ENCODE assay signal across 17 cellular contexts in the genomic region with DNA sequence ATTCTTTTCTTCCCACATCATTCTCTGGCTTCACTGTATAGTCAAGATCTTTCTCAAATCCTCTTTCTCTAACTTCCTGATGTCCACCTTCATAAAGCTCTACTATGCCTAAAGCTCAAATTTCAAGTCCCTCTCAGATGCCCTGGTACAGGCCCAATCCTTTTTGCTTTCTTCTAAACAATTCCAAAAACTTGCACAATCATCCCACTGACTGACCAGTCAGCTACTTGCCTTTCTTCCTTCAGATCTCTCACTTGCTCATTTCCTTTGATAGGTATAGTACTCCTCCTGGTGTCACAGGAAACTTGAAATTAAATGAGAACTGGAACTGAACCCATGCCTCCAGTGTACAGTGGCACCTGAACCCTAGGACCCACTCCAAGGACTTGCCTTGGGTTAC. TPM values are rescaled to one million over a fixed set of nuclear protein-coding genes. Genes with fewer than 3 reads are reported as not detected.
DNase-seq lines count a peak whose midpoint lies in the region; ATAC-seq lines count a peak whose summit lies in the region.
"Had no signal": no experiment of that assay in that cellular context is flagged by ENCODE, and none has a peak within 500 bp of the region (broad histone marks: within the 10 kb centered on the region; RNA-seq: fewer than 3 reads in every experiment).

No MANE protein-coding gene starts in this region.

- H3K4me1 ChIP-seq in adipocyte (ENCODE audit: control insufficient read depth, insufficient read depth, low read length), result peaks cover 3% of the 10 kb centered on the region

- ATAC-seq in activated naive CD4-positive, alpha-beta T cell treated with anti-CD3 and anti-CD28 coated beads, Interleukin-2, amount 50 U/mL, for 72 hours, result no peak
- ATAC-seq in GM18520 (IDR thresholded peaks at IDR 0.05; ENCODE audit: unreplicated experiment), result no peak
- no peak for ATAC-seq in Right ventricle myocardium inferior

- intact Hi-C loops in Right ventricle myocardium inferior (cut with DNase I), result no loop called here

- CTCF ChIA-PET in activated naive CD4-positive, alpha-beta T cell treated with anti-CD3 and anti-CD28 coated beads, Interleukin-2, amount 10 ng/mL, durations not matched to agents 7 days and 5 days (lab: Charles Lee), result interaction anchor here (1.8 to 9.8 kb wide), 2 partner anchors 17 to 19 kb away, joined by 6 to 103 read pairs; no protein-coding TSS in a partner anchor

- H3K4me3 Mint-ChIP-seq in activated naive CD4-positive, alpha-beta T cell treated with anti-CD3 and anti-CD28 coated beads, Interleukin-2, amount 10 ng/mL, durations not matched to agents 7 days and 5 days, result no peak overlapping the region
- H3K4me3 Mint-ChIP-seq: H9, IgD-negative memory B cell had no signal

- H3K27me3 Mint-ChIP-seq in activated naive CD4-positive, alpha-beta T cell treated with anti-CD3 and anti-CD28 coated beads, Interleukin-2, amount 10 ng/mL, durations not matched to agents 7 days and 5 days, result no peaks in the 10 kb centered on the region
- H3K27me3 Mint-ChIP-seq: IgD-negative memory B cell had no signal

- H3K36me3 Mint-ChIP-seq in activated naive CD4-positive, alpha-beta T cell treated with anti-CD3 and anti-CD28 coated beads, Interleukin-2, amount 10 ng/mL, durations not matched to agents 7 days and 5 days, result peaks cover 85% of the 10 kb centered on the region
- peaks cover 34 to 55% of the 10 kb centered on the region in 2 donors for H3K36me3 Mint-ChIP-seq in activated naive CD4-positive, alpha-beta T cell treated with anti-CD3 and anti-CD28 coated beads, Interleukin-2, amount 50 U/mL, for 72 hours

- peak overlapping the region; percentile 19 for H3K27ac Mint-ChIP-seq in activated naive CD4-positive, alpha-beta T cell treated with anti-CD3 and anti-CD28 coated beads, Interleukin-2, amount 10 ng/mL, durations not matched to agents 7 days and 5 days
- no peak overlapping the region for H3K27ac Mint-ChIP-seq in activated naive CD4-positive, alpha-beta T cell treated with anti-CD3 and anti-CD28 coated beads, Interleukin-2, amount 50 U/mL, for 72 hours
- H3K27ac Mint-ChIP-seq: H9, IgD-negative memory B cell had no signal

- H3K4me3 ChIP-seq in adipocyte (ENCODE audit: low read length), result no peak overlapping the region
- H3K4me3 ChIP-seq: BLaER1 treated with 17β-estradiol and CSF1 and Interleukin-3, amounts not matched to agents 10 nM and 100 nM; PC-9 had no signal

- no peaks in the 10 kb centered on the region for H3K9me3 Mint-ChIP-seq in activated naive CD4-positive, alpha-beta T cell treated with anti-CD3 and anti-CD28 coated beads, Interleukin-2, amount 10 ng/mL, durations not matched to agents 7 days and 5 days
- no peaks in the 10 kb centered on the region for H3K9me3 Mint-ChIP-seq in activated naive CD4-positive, alpha-beta T cell treated with anti-CD3 and anti-CD28 coated beads, Interleukin-2, amount 50 U/mL, for 72 hours
- H3K9me3 Mint-ChIP-seq: H9, IgD-negative memory B cell had no signal

- H3K9me3 ChIP-seq in KOPT-K1 (ENCODE audit: insufficient read depth, low read length, poor library complexity, severe bottlenecking) (no peaks in the 10 kb centered on the region), adipocyte (ENCODE audit: control insufficient read depth, low read length) (no peaks in the 10 kb centered on the region)
- H3K9me3 ChIP-seq: BLaER1 treated with 17β-estradiol and CSF1 and Interleukin-3, amounts not matched to agents 10 nM and 100 nM had no signal

- DNase-seq in activated naive CD4-positive, alpha-beta T cell treated with anti-CD3 and anti-CD28 coated beads, Interleukin-2, amount 10 ng/mL, durations not matched to agents 7 days and 5 days, result no peak
- no peak for DNase-seq in activated naive CD4-positive, alpha-beta T cell treated with anti-CD3 and anti-CD28 coated beads, Interleukin-2, amount 50 U/mL, for 72 hours (ENCODE audit: low spot score in 2 of 2)
- DNase-seq in adipocyte (ENCODE audit: low read depth) (peak; percentile 41), iris pigment epithelial cell (ENCODE audit: low read depth) (peak; percentile 61), H4 (ENCODE audit: low spot score) (no peak), Right ventricle myocardium inferior (ENCODE audit: missing footprints) (no peak)
- DNase-seq: DMS 273 treated with DMSO at 0.1 percent for 48 hours, H9, NCI-H1092 treated with DMSO at 0.1 percent for 48 hours, NCI-H1694, NCI-H446 treated with DMSO at 0.1 percent for 48 hours, NCI-H748 treated with DMSO at 0.1 percent for 48 hours, PC-9 had no signal

- H3K4me1 Mint-ChIP-seq in activated naive CD4-positive, alpha-beta T cell treated with anti-CD3 and anti-CD28 coated beads, Interleukin-2, amount 10 ng/mL, durations not matched to agents 7 days and 5 days, result peaks cover 93% of the 10 kb centered on the region
- H3K4me1 Mint-ChIP-seq: H9, IgD-negative memory B cell had no signal

- no peak overlapping the region for H3K9ac ChIP-seq in adipocyte (ENCODE audit: low read length)
- H3K9ac ChIP-seq: BLaER1 treated with 17β-estradiol and CSF1 and Interleukin-3, amounts not matched to agents 10 nM and 100 nM had no signal

- H3K27ac ChIP-seq in KOPT-K1 (ENCODE audit: low read depth, low read length, poor library complexity, severe bottlenecking), result peak overlapping the region; percentile 99
- H3K27ac ChIP-seq: BLaER1 treated with 17β-estradiol and CSF1 and Interleukin-3, amounts not matched to agents 10 nM and 100 nM; PC-9 had no signal

- no peaks in the 10 kb centered on the region for H3K27me3 ChIP-seq in adipocyte (replicated peaks; ENCODE audit: control insufficient read depth, insufficient read depth, low read length)
- H3K27me3 ChIP-seq: BLaER1 treated with 17β-estradiol and CSF1 and Interleukin-3, amounts not matched to agents 10 nM and 100 nM had no signal

- H3K36me3 ChIP-seq in KOPT-K1 (ENCODE audit: insufficient read depth, low read length) (peaks cover 100% of the 10 kb centered on the region), adipocyte (ENCODE audit: control insufficient read depth, insufficient read depth, low read length, severe bottlenecking) (peaks cover 20% of the 10 kb centered on the region)

RNA-seq across cellular contexts. Expression of gene SEC31B, which starts 18.2 kb away (rescaled TPM):
- total RNA-seq in activated naive CD4-positive, alpha-beta T cell treated with anti-CD3 and anti-CD28 coated beads, Interleukin-2, amount 50 U/mL, for 72 hours, result 100 to 1,000 TPM in 1 of 2 donors, 10 to 100 TPM in 1; 60.8 to 121 TPM
- 0.31 and 0.33 TPM in 2 replicates for total RNA-seq in H4 (2014; rRNA removed; shearing (Covaris generic))
- 8.2 TPM for total RNA-seq in Right ventricle myocardium inferior

RNA-seq across cellular contexts. Expression of gene NDUFB8, which starts 28.2 kb away (rescaled TPM):
- total RNA-seq in activated naive CD4-positive, alpha-beta T cell treated with anti-CD3 and anti-CD28 coated beads, Interleukin-2, amount 50 U/mL, for 72 hours, result 100 to 1,000 TPM; 326 to 391 TPM
- total RNA-seq in H4 (2014; rRNA removed; shearing (Covaris generic)), result 184 and 195 TPM in 2 replicates
- 444 TPM for total RNA-seq in Right ventricle myocardium inferior

RNA-seq across cellular contexts. Expression of gene HIF1AN, which starts 34.3 kb away (rescaled TPM):
- total RNA-seq in activated naive CD4-positive, alpha-beta T cell treated with anti-CD3 and anti-CD28 coated beads, Interleukin-2, amount 50 U/mL, for 72 hours, result 10 to 100 TPM; 43.7 to 48.1 TPM
- 5.6 and 6.4 TPM in 2 replicates for total RNA-seq in H4 (2014; rRNA removed; shearing (Covaris generic))
- 44.5 TPM for total RNA-seq in Right ventricle myocardium inferior

RNA-seq across cellular contexts. Expression of gene WNT8B, which starts 38.6 kb away (rescaled TPM):
- total RNA-seq in activated naive CD4-positive, alpha-beta T cell treated with anti-CD3 and anti-CD28 coated beads, Interleukin-2, amount 50 U/mL, for 72 hours, result under 1 TPM; 0.20 to 0.45 TPM
- not detected in 2 replicates for total RNA-seq in H4 (2014; rRNA removed; shearing (Covaris generic))
- not detected for total RNA-seq in Right ventricle myocardium inferior
- total RNA-seq: H9, PC-9 had no signal

Comparison
In these comparisons a context has a peak if more than half of its experiments do, and no peak if none do; other contexts are left out.
1. DNase-seq: peak in adipocyte (single experiment) and iris pigment epithelial cell (single experiment); none in activated naive CD4-positive, alpha-beta T cell treated with anti-CD3 and anti-CD28 coated beads, Interleukin-2, amount 10 ng/mL, durations not matched to agents 7 days and 5 days (single experiment), activated naive CD4-positive, alpha-beta T cell treated with anti-CD3 and anti-CD28 coated beads, Interleukin-2, amount 50 U/mL, for 72 hours (0 of 2), H4 (single experiment) and Right ventricle myocardium inferior (single experiment).